In the genomic region with DNA sequence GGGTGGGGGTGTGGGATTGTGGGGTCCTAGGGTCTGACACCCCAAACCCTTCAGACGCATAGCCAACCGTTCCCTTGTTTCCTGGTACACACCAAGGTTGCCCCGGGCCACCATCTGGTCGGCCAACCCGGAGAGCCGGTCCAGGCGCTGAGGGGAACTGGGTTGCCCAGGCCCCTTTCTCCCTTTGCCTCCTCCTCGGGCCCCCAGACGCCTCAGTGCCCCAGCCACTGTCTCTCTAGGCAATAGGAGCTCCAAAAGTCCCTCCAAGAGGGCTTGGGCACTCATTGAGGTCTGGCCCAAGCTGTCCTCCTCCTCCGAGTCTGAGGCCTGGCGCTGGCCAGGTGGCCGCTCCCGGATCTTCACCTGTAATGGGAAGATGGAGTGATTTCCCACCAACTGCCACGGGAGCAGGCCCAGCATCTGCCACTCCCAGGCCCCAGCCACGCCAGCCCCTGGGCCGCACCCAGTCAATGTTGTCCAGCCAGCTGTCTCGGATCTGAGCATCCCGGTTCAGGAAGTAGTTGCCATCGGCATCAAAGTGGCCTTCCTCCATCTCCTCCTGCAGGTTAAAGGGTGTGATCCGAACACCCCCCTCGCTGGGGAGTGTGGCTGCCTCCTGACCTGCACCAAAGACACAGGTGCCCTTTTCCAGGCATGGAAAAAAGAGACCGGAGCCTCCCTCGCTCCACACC, we compare ENCODE assay signal across 1 cellular context.
TF ChIP-seq lines count a peak whose summit lies in the region.

No MANE protein-coding gene starts in this region.

TF ChIP-seq in IMR-90, 13 proteins besides CTCF, POLR2A, EP300 and RAD21:
- no peak for TF ChIP-seq MXI1 (IDR thresholded peaks at IDR 0.05; ENCODE audit: borderline replicate concordance, low read depth, low read length)
- TF ChIP-seq MAZ (IDR thresholded peaks at IDR 0.05; ENCODE audit: borderline replicate concordance, low read depth, low read length): no peak
- TF ChIP-seq, protein P1, sequence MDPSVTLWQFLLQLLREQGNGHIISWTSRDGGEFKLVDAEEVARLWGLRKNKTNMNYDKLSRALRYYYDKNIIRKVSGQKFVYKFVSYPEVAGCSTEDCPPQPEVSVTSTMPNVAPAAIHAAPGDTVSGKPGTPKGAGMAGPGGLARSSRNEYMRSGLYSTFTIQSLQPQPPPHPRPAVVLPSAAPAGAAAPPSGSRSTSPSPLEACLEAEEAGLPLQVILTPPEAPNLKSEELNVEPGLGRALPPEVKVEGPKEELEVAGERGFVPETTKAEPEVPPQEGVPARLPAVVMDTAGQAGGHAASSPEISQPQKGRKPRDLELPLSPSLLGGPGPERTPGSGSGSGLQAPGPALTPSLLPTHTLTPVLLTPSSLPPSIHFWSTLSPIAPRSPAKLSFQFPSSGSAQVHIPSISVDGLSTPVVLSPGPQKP (IDR thresholded peaks at IDR 0.05; ENCODE audit: borderline replicate concordance, low read depth, low read length): no peak
- TF ChIP-seq MAFK (IDR thresholded peaks at IDR 0.05; ENCODE audit: low read depth, low read length): no peak
